Comparison of ENCODE assay signal across 18 cellular contexts in the genomic region with DNA sequence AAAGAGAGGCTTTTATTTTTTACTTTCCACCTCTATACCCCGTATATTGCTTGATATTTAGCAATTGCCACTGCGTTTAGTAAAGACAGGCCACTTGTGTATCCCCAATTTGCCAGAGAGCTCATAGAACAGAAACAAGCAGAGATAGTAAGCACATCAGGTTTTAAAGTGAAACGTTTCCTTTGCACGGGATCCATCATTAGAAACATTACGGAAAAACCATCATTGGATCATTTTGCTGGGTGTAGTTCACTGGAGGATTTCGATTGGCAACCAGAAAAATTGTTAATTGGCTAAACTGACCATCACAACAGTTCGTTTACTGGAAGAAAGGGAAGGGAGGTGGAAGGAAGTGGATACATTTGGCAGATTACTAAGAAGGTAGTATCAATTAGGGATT.
DNase-seq lines count a peak whose midpoint lies in the region; ATAC-seq, FAIRE-seq and TF ChIP-seq lines count a peak whose summit lies in the region.
"Had no signal": no experiment of that assay in that cellular context is flagged by ENCODE, and none has a peak within 500 bp of the region (broad histone marks: within the 10 kb centered on the region; RNA-seq: fewer than 3 reads in every experiment).

No MANE protein-coding gene starts in this region.

- no peak for TF ChIP-seq RAD21 in H1 (IDR thresholded peaks at IDR 0.05 in 1 of 2, conservative IDR thresholded peaks at IDR 0.05 in 1 of 2; ENCODE audit: low read depth in 2 of 2, low read length in 2 of 2)

- H4K8ac ChIP-seq in H1 (ENCODE audit: extremely low read depth, insufficient read depth, low read length) = no peak overlapping the region

- POLR2A ChIA-PET in H1 (lab: Charles Lee; ENCODE audit: partially characterized antibody) = no interaction called here

- ATAC-seq in GM21423 (IDR thresholded peaks at IDR 0.05; ENCODE audit: unreplicated experiment) = no peak
- ATAC-seq in HG02588 (IDR thresholded peaks at IDR 0.05; ENCODE audit: unreplicated experiment) = no peak
- ATAC-seq: A549 had no signal

- DNase-seq in H1 (ENCODE audit: low read depth in 1 of 2, low spot score in 2 of 2) (no peak), midbrain (lab: John Stamatoyannopoulos, UW) (peak; percentile 44), superior temporal gyrus (ENCODE audit: extremely low spot score) (peak; percentile 68), cortex of kidney (lab: John Stamatoyannopoulos, UW) (no peak)
- DNase-seq: AML-193; CD4-positive, alpha-beta T cell; DMS79 treated with DMSO at 0.1 percent for 48 hours; GF-D8; GOT3; H9; IMR-90 had no signal

- H3K9ac ChIP-seq in H1 (replicated peaks in 1 of 4; ENCODE audit: extremely low read depth in 1 of 4, low read depth in 3 of 4, low read length in 3 of 4) = no peak overlapping the region

- H3K23ac ChIP-seq in H1 (ENCODE audit: insufficient read length) = no peak overlapping the region

- no peak for TF ChIP-seq CTCF in H1 (IDR thresholded peaks at IDR 0.05; ENCODE audit: control extremely low read depth in 1 of 3, insufficient read depth in 1 of 3, low read depth in 1 of 3, low read length in 3 of 3)

- H2BK15ac ChIP-seq in H1 (ENCODE audit: low read length) = no peak overlapping the region

- no peaks in the 10 kb centered on the region for H3K79me2 ChIP-seq in H1 (ENCODE audit: control insufficient read depth in 1 of 2, insufficient read depth in 2 of 2, low read length in 2 of 2)

- no peaks in the 10 kb centered on the region for H3K79me1 ChIP-seq in H1 (ENCODE audit: low read depth, low read length)

- H2AK5ac ChIP-seq in H1 (ENCODE audit: low read depth, low read length) = no peak overlapping the region

- no peaks in the 10 kb centered on the region for H3K36me3 ChIP-seq in H1 (ENCODE audit: control insufficient read depth in 2 of 4, insufficient read depth in 4 of 4, low read length in 3 of 4)

- no peak overlapping the region for H4K91ac ChIP-seq in H1 (replicated peaks; ENCODE audit: insufficient read length, low read length)

- no peak overlapping the region for H2BK120ac ChIP-seq in H1 (replicated peaks; ENCODE audit: low read depth, low read length)

- TF ChIP-seq POLR2A in H1 (IDR thresholded peaks at IDR 0.05; ENCODE audit: control extremely low read depth in 1 of 2, low read depth in 2 of 2, low read length in 2 of 2) = no peak

- 81% methylated on average over 7 of the region's 7 CpGs; no CpG with 5 or more reads in 1 of the 2 experiments for WGBS in H1 (ENCODE audit: extremely low coverage in 1 of 2, insufficient coverage in 1 of 2, insufficient read length in 1 of 2, insufficient replicate concordance in 2 of 2, low coverage in 1 of 2, low lambda C conversion rate in 2 of 2, missing lambda C conversion rate in 1 of 2), 2 experiments

- H3K23me2 ChIP-seq in H1 (ENCODE audit: low read depth, low read length) = no peaks in the 10 kb centered on the region

- no peaks in the 10 kb centered on the region for H3K4me1 ChIP-seq in H1 (replicated peaks in 1 of 4; ENCODE audit: control insufficient read depth in 3 of 4, insufficient read depth in 4 of 4, low read length in 3 of 4)
- H3K4me1 ChIP-seq: A549 had no signal

- peak overlapping the region; percentile 90; the same call in 1 of the 2 replicates for H2AFZ ChIP-seq in H1 (ENCODE audit: low read length)

- no peak overlapping the region for H3K14ac ChIP-seq in H1 (ENCODE audit: insufficient read length)

- CTCF ChIA-PET in H1 (lab: Charles Lee; ENCODE audit: partially characterized antibody) = interaction anchor here (0.8 to 5.9 kb wide), 3 partner anchors 13 to 552 kb away, joined by 3 to 41 read pairs (median 4); no protein-coding TSS in a partner anchor

- H4K20me1 ChIP-seq in H1 (replicated peaks in 1 of 2; ENCODE audit: control insufficient read depth in 1 of 2, insufficient read depth in 2 of 2, low read length in 2 of 2) = no peaks in the 10 kb centered on the region

- TF ChIP-seq EP300 in H1 (IDR thresholded peaks at IDR 0.05; ENCODE audit: borderline replicate concordance in 1 of 2, low read depth in 2 of 2, low read length in 2 of 2) = no peak

- H3K27ac ChIP-seq in angular gyrus (ENCODE audit: low read depth, low read length) (peak overlapping the region; percentile 82), H1 (ENCODE audit: low read depth, low read length) (no peak overlapping the region)
- H3K27ac ChIP-seq: 22Rv1, A549, C4-2B had no signal

- no peak overlapping the region for H2BK5ac ChIP-seq in H1 (ENCODE audit: low read depth, low read length)

- no peak overlapping the region for H3K4me2 ChIP-seq in H1 (ENCODE audit: insufficient read depth in 1 of 2, low read depth in 2 of 2, low read length in 2 of 2)
- H3K4me2 ChIP-seq: A549 had no signal

- no peak overlapping the region for H2BK20ac ChIP-seq in H1 (ENCODE audit: low read length)

- H3K18ac ChIP-seq in H1 (ENCODE audit: extremely low read depth, low read length) = no peak overlapping the region

- no peaks in the 10 kb centered on the region for H3K27me3 ChIP-seq in H1 (replicated peaks in 1 of 4; ENCODE audit: control insufficient read depth in 3 of 4, extremely low read depth in 1 of 4, insufficient read depth in 3 of 4, low read length in 3 of 4)

- H3K9me3 ChIP-seq in H1 (ENCODE audit: insufficient read depth in 2 of 2, low read depth in 1 of 2, low read length in 1 of 2) = no peaks in the 10 kb centered on the region
- H3K9me3 ChIP-seq: A549 had no signal

- H3K4me3 ChIP-seq in H1 (ENCODE audit: extremely low read depth in 1 of 4, insufficient read depth in 2 of 4, low read depth in 3 of 4, low read length in 4 of 4) = no peak overlapping the region
- H3K4me3 ChIP-seq: A549 had no signal

- no peak for FAIRE-seq in H1 (lab: Jason Lieb, UNC)
- FAIRE-seq: A549, HTR-8/SVneo had no signal

- H4K5ac ChIP-seq in H1 (ENCODE audit: insufficient read length, low read depth, low read length) = no peak overlapping the region

- H3K4ac ChIP-seq in H1 (replicated peaks; ENCODE audit: insufficient read length, low read depth, low read length) = no peak overlapping the region

- H3K56ac ChIP-seq in H1 (replicated peaks; ENCODE audit: insufficient read length, low read depth, low read length) = no peak overlapping the region

- H2BK12ac ChIP-seq in H1 (ENCODE audit: low read depth, low read length) = no peak overlapping the region

TF ChIP-seq in H1, 55 proteins besides CTCF, POLR2A, EP300 and RAD21:
- no peak for TF ChIP-seq SRF (IDR thresholded peaks at IDR 0.05; ENCODE audit: low read depth, low read length)
- no peak for TF ChIP-seq TEAD4 (IDR thresholded peaks at IDR 0.05; ENCODE audit: low read depth, low read length)
- TF ChIP-seq GABPA (IDR thresholded peaks at IDR 0.05; ENCODE audit: borderline replicate concordance, insufficient read depth, low read length) = no peak
- no peak for TF ChIP-seq BACH1 (IDR thresholded peaks at IDR 0.05; ENCODE audit: low read length)
- TF ChIP-seq EZH2 (IDR thresholded peaks at IDR 0.05; ENCODE audit: low read depth, low read length, severe bottlenecking) = no peak
- no peak for TF ChIP-seq KDM4A (IDR thresholded peaks at IDR 0.05; ENCODE audit: low read depth, low read length, severe bottlenecking)
- TF ChIP-seq, protein P1, sequence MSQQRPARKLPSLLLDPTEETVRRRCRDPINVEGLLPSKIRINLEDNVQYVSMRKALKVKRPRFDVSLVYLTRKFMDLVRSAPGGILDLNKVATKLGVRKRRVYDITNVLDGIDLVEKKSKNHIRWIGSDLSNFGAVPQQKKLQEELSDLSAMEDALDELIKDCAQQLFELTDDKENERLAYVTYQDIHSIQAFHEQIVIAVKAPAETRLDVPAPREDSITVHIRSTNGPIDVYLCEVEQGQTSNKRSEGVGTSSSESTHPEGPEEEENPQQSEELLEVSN (IDR thresholded peaks at IDR 0.05) = no peak
- no peak for TF ChIP-seq CHD1 (IDR thresholded peaks at IDR 0.05; ENCODE audit: low read depth, low read length)
- no peak for TF ChIP-seq CEBPB (IDR thresholded peaks at IDR 0.05; ENCODE audit: low read depth, low read length)
- TF ChIP-seq TAF1 (IDR thresholded peaks at IDR 0.05; ENCODE audit: low read depth, low read length) = no peak
- TF ChIP-seq CTBP2 (IDR thresholded peaks at IDR 0.05; ENCODE audit: borderline replicate concordance, insufficient read depth, insufficient read length, low read length) = no peak

Comparison
In these comparisons a context has a peak if more than half of its experiments do, and no peak if none do; other contexts are left out.
1. DNase-seq: peak in midbrain (single experiment) and superior temporal gyrus (single experiment); none in H1 (0 of 2) and cortex of kidney (single experiment).